ENCODE assay signal across 28 cellular contexts in the genomic region with DNA sequence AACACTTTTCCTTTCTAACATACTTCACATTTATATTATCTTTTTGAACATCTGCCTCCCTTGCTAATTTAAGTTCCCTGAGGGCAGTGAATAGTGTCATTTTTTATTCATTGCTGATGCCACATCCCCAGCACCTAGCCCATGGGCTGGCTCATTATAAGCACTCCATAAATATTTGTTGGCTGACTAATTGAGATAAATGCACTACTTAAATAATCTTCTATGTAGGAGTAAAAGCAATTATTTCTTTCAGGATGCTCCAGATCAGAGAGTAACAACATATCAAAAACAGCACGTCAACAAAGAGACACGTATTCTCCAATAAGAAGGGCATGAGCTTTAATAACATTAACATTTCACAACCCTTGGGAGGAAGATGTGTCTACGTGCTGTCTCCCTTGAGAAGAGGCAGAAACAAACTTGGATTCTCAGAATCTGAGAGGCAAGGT.
"Had no signal": no experiment of that assay in that cellular context is flagged by ENCODE, and none has a peak within 500 bp of the region (broad histone marks: within the 10 kb centered on the region; RNA-seq: fewer than 3 reads in every experiment).

No MANE protein-coding gene starts in this region.

- H3K27ac ChIP-seq: brain microvascular endothelial cell, esophagus squamous epithelium, heart left ventricle, parathyroid adenoma, right lobe of liver, stomach, suprapubic skin, upper lobe of left lung, VCaP had no signal

- ATAC-seq: activated CD8-positive, alpha-beta memory T cell treated with anti-CD3 and anti-CD28 coated beads, Interleukin-2, amount 10 ng/mL, durations not matched to agents 7 days and 5 days; activated CD8-positive, alpha-beta T cell treated with anti-CD3 and anti-CD28 coated beads for 36 hours; activated naive CD8-positive, alpha-beta T cell treated with anti-CD3 and anti-CD28 coated beads, Interleukin-2, amount 50 U/mL, for 24 hours; effector memory CD8-positive, alpha-beta T cell; heart left ventricle; left colon; mucosa of descending colon; right lobe of liver; stimulated activated memory B cell treated with anti-CD40 and anti-IgM and Interleukin-4, amounts not matched to agents 10 μg/mL and 1 μg/mL and 100 μg/mL, for 72 hours had no signal

- H3K27me3 ChIP-seq: brain microvascular endothelial cell, dorsolateral prefrontal cortex, esophagus squamous epithelium, heart left ventricle, right lobe of liver, stomach, suprapubic skin, upper lobe of left lung had no signal

- H3K36me3 ChIP-seq: brain microvascular endothelial cell, esophagus squamous epithelium, right lobe of liver, stomach, suprapubic skin, upper lobe of left lung had no signal

- H3K9me3 ChIP-seq: esophagus squamous epithelium, heart left ventricle, mucosa of descending colon, right lobe of liver, stomach, suprapubic skin, upper lobe of left lung had no signal

- H3K4me1 ChIP-seq: right lobe of liver had no signal

- H3K4me3 ChIP-seq: dorsolateral prefrontal cortex, esophagus squamous epithelium, heart left ventricle, mucosa of descending colon, right lobe of liver, stomach, suprapubic skin, upper lobe of left lung had no signal

- DNase-seq: activated CD4-positive, alpha-beta T cell treated with anti-CD3 and anti-CD28 coated beads, Interleukin-2, amount 10 ng/mL, durations not matched to agents 7 days and 5 days; activated CD4-positive, CD25-positive, alpha-beta regulatory T cell treated with anti-CD3 and anti-CD28 coated beads, Interleukin-2, amount 50 U/mL, for 72 hours; activated CD8-positive, alpha-beta memory T cell treated with anti-CD3 and anti-CD28 coated beads, Interleukin-2, amount 10 ng/mL, durations not matched to agents 7 days and 5 days; activated CD8-positive, alpha-beta T cell treated with anti-CD3 and anti-CD28 coated beads for 36 hours; activated gamma-delta T cell; activated naive CD4-positive, alpha-beta T cell treated with anti-CD3 and anti-CD28 coated beads, Interleukin-2, amount 50 U/mL, for 16 hours; activated naive CD8-positive, alpha-beta T cell treated with anti-CD3 and anti-CD28 coated beads, Interleukin-2, amount 50 U/mL, for 24 hours; activated T-cell treated with anti-CD3 and anti-CD28 coated beads for 4 hours; anterior cingulate cortex; brain microvascular endothelial cell; central memory CD4-positive, alpha-beta T cell; dorsolateral prefrontal cortex; effector memory CD8-positive, alpha-beta T cell; esophagus squamous epithelium; heart left ventricle; left colon; mesenchymal stem cell; mucosa of descending colon; nephron progenitor cell; right lobe of liver; small intestine; stomach; T1000; upper lobe of left lung had no signal
